Comparison of ENCODE assay signal across 30 cellular contexts in genomic region chr2:240337028-240337427, GRCh38.
"Had no signal": no experiment of that assay in that cellular context is flagged by ENCODE, and none has a peak within 500 bp of the region (broad histone marks: within the 10 kb centered on the region; RNA-seq: fewer than 3 reads in every experiment).

No MANE protein-coding gene starts in this region.

- H3K4me1 Mint-ChIP-seq: memory B cell, naive B cell had no signal

- H3K9ac ChIP-seq: neural progenitor cell, parathyroid adenoma had no signal

- H3K4me2 ChIP-seq: hepatocyte, neural progenitor cell, smooth muscle cell had no signal

- H3K27me3 ChIP-seq: cardiac muscle cell, hepatocyte, neural progenitor cell, right atrium auricular region, transverse colon had no signal

- H3K27ac Mint-ChIP-seq: effector memory CD8-positive, alpha-beta T cell; memory B cell; mesothelial cell of epicardium; naive B cell; nephron; neural progenitor cell had no signal

- H3K4me1 ChIP-seq: neural progenitor cell, parathyroid adenoma, prostate gland, right atrium auricular region, suprapubic skin, transverse colon had no signal

- H3K9me3 ChIP-seq: prostate gland, right atrium auricular region, suprapubic skin, transverse colon had no signal

- H2AFZ ChIP-seq: hepatocyte, neural progenitor cell, parathyroid adenoma had no signal

- ATAC-seq: effector memory CD8-positive, alpha-beta T cell; left colon; left ventricle myocardium superior; mucosa of descending colon; sciatic nerve had no signal

- H3K36me3 Mint-ChIP-seq: memory B cell, mesothelial cell of epicardium, neural progenitor cell had no signal

- H3K27ac ChIP-seq: cardiac muscle cell, coronary artery, esophagus squamous epithelium, hepatocyte, neural progenitor cell, parathyroid adenoma, prostate gland, right atrium auricular region, suprapubic skin, transverse colon had no signal

- H3K4me3 Mint-ChIP-seq: effector memory CD8-positive, alpha-beta T cell; memory B cell; mesothelial cell of epicardium; naive B cell; nephron; neural progenitor cell had no signal

- H3K4me3 ChIP-seq: cardiac muscle cell, coronary artery, esophagus squamous epithelium, hepatocyte, lung, mucosa of descending colon, neural progenitor cell, prostate gland, right atrium auricular region, smooth muscle cell, suprapubic skin, transverse colon had no signal

- DNase-seq: dermis blood vessel endothelial cell; effector memory CD8-positive, alpha-beta T cell; erythroblast; esophagus squamous epithelium; kidney glomerular epithelial cell; left colon; left ventricle myocardium superior; mucosa of descending colon; naive B cell; nucleus accumbens; stimulated activated CD4-positive, alpha-beta T cell treated with anti-CD3 and anti-CD28 coated beads, Interleukin-12 subunit alpha, Interleukin-12 subunit beta, amount 100 ng/mL, for 4 hours; stimulated activated CD4-positive, alpha-beta T cell treated with anti-CD3 and anti-CD28 coated beads, Interleukin-1b, Interleukin-23, amount 100 ng/mL, for 48 hours; stimulated activated CD4-positive, alpha-beta T cell treated with anti-CD3 and anti-CD28 coated beads, Interleukin-4, amount 100 ng/mL, for 1 hour; stimulated activated CD8-positive, alpha-beta memory T cell treated with anti-CD3 and anti-CD28 coated beads, Interleukin-4, amount 100 ng/mL, for 48 hours; stimulated activated naive CD4-positive, alpha-beta T cell treated with Interleukin-2 at 50 U/mL for 16 hours; transverse colon had no signal

- H3K36me3 ChIP-seq: cardiac muscle cell, esophagus squamous epithelium, neural progenitor cell, prostate gland, right atrium auricular region, suprapubic skin, transverse colon had no signal
